In the genomic region with DNA sequence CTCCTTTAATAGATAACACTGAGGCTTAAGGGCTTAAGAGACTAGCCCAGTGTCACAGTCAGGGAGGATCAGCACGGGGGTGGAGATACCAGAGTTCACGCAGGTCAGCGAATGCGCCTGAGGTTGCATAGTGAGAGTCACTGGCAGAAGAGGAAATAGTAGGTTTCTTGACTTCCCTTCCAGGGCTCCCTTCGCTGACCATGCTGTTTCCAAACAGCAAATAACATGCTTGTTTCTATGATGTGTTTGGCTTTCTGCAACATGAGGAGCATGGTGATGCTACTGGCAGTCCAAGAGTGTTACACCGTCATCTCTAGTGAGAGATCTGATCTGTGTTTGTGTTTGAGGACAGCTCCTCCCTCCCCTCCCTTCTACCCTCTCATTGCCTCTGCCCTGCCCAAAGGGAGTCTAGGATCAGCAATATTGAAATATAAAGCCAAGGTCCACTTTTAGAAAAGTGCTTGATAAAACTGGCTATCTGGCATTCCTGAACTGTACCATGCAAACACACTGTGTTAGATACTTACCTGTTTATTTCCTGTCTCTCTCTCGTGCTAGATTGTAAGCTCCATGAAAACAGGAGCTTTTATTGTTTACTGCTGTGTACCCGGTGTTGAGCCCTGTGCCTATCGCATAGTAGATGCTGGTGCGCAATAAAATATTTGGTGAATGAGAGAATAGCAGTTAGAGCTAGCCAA, we compare ENCODE assay signal across 8 cellular contexts. TPM values are rescaled to one million over a fixed set of nuclear protein-coding genes. Genes with fewer than 3 reads are reported as not detected.
A peak's percentile ranks its signal among the peaks of the same experiment; 100 is the strongest.
DNase-seq lines count a peak whose midpoint lies in the region; ATAC-seq and TF ChIP-seq lines count a peak whose summit lies in the region.

No MANE protein-coding gene starts in this region.

- H4K20me1 ChIP-seq in OCI-LY7 (ENCODE audit: insufficient read depth, low read length): no peaks in the 10 kb centered on the region

- no peaks in the 10 kb centered on the region for H3K9me3 Mint-ChIP-seq in stimulated activated naive CD8-positive, alpha-beta T cell treated with anti-CD3 and anti-CD28 coated beads, Interleukin-15, Interleukin-2, amounts not matched to agents 100 ng/mL and 50 ng/mL, for 24 hours

- CTCF ChIA-PET in OCI-LY7 (lab: Charles Lee; ENCODE audit: unreplicated experiment): no interaction called here

- H3K9me2 ChIP-seq in OCI-LY7 (ENCODE audit: insufficient read depth, low read length): no peaks in the 10 kb centered on the region

- no peak for TF ChIP-seq POLR2A in heart left ventricle (IDR thresholded peaks at IDR 0.05)

- H3K36me3 ChIP-seq in heart left ventricle (peaks cover 0 to 5% (median 0%) of the 10 kb centered on the region in 9 donors), OCI-LY7 (ENCODE audit: insufficient read depth, low read length) (peaks cover 35% of the 10 kb centered on the region)

- peaks cover 32% of the 10 kb centered on the region for H3K36me3 Mint-ChIP-seq in stimulated activated naive CD8-positive, alpha-beta T cell treated with anti-CD3 and anti-CD28 coated beads, Interleukin-15, Interleukin-2, amounts not matched to agents 100 ng/mL and 50 ng/mL, for 24 hours (ENCODE audit: low read depth)

- no peaks in the 10 kb centered on the region for H3K27me3 Mint-ChIP-seq in stimulated activated naive CD8-positive, alpha-beta T cell treated with anti-CD3 and anti-CD28 coated beads, Interleukin-15, Interleukin-2, amounts not matched to agents 100 ng/mL and 50 ng/mL, for 24 hours

- no peak overlapping the region for H3K4me2 ChIP-seq in OCI-LY7 (ENCODE audit: low read length)

- ATAC-seq in HG02610 (IDR thresholded peaks at IDR 0.05; ENCODE audit: unreplicated experiment) (peak; percentile 76), heart left ventricle (peak; percentile 52 to 92 (median 80))

- H3K27me3 ChIP-seq in heart left ventricle: no peaks in the 10 kb centered on the region

- H3K79me2 ChIP-seq in OCI-LY7 (ENCODE audit: insufficient read depth, low read depth, low read length): no peaks in the 10 kb centered on the region

- 60 to 70% (median 63%) methylated on average over 10 of the region's 10 CpGs for WGBS in heart left ventricle, 4 donors

- POLR2A ChIA-PET in OCI-LY7 (lab: Charles Lee): interaction anchor here (0.6 to 1.3 kb wide), 3 partner anchors 11 to 94 kb away, joined by 3 to 4 read pairs (median 3); no protein-coding TSS in a partner anchor

- no peak overlapping the region for H2AFZ ChIP-seq in OCI-LY7 (ENCODE audit: low read length)

- H3K4me1 Mint-ChIP-seq in stimulated activated naive CD8-positive, alpha-beta T cell treated with anti-CD3 and anti-CD28 coated beads, Interleukin-15, Interleukin-2, amounts not matched to agents 100 ng/mL and 50 ng/mL, for 24 hours (ENCODE audit: low read depth): peaks cover 68% of the 10 kb centered on the region

- H3K4me3 ChIP-seq in heart left ventricle (peak overlapping the region in 5 of 12 donors; percentile 0 to 10 (median 4)), OCI-LY7 (ENCODE audit: low read depth, low read length, poor library complexity, severe bottlenecking) (no peak overlapping the region)

- no TSS peak for BruUV-seq in OCI-LY7 (replicated peaks; lab: Mats Ljungman, UMichigan)

- intact Hi-C loops in heart left ventricle (cut with DNase I) (no loop called here), OCI-LY7 (cut with micrococcal nuclease; ENCODE audit: unreplicated experiment) (no loop called here)

- peak overlapping the region; percentile 47 for H3K4me3 Mint-ChIP-seq in stimulated activated naive CD8-positive, alpha-beta T cell treated with anti-CD3 and anti-CD28 coated beads, Interleukin-15, Interleukin-2, amounts not matched to agents 100 ng/mL and 50 ng/mL, for 24 hours

- no peak overlapping the region for H3K27ac Mint-ChIP-seq in stimulated activated naive CD8-positive, alpha-beta T cell treated with anti-CD3 and anti-CD28 coated beads, Interleukin-15, Interleukin-2, amounts not matched to agents 100 ng/mL and 50 ng/mL, for 24 hours

- H3K27ac ChIP-seq in heart left ventricle: peak overlapping the region in 3 of 12 donors; percentile 15 to 28 (median 24)
- no peak overlapping the region for H3K27ac ChIP-seq in OCI-LY7 (ENCODE audit: low read depth, low read length, poor library complexity, severe bottlenecking)

- DNase-seq in CD1c-positive myeloid dendritic cell (ENCODE audit: extremely low spot score) (peak; percentile 93), SKM-1 treated with dmso at 0.1 percent for 144 hours (lab: John Stamatoyannopoulos, UW; ENCODE audit: unreplicated experiment) (peak; percentile 69), heart left ventricle (peak; percentile 34 to 72 (median 58)), OCI-LY7 (ENCODE audit: low spot score) (no peak), DMS53 (lab: John Stamatoyannopoulos, UW) (no peak), activated gamma-delta T cell (lab: John Stamatoyannopoulos, UW) (no peak)

- H3K4me1 ChIP-seq in heart left ventricle (peaks cover 0 to 66% (median 35%) of the 10 kb centered on the region in 12 donors), OCI-LY7 (ENCODE audit: insufficient read depth, low read length, poor library complexity, severe bottlenecking) (no peaks in the 10 kb centered on the region)

- no peak for TF ChIP-seq CTCF in heart left ventricle (IDR thresholded peaks at IDR 0.05)
- no peak for TF ChIP-seq CTCF in OCI-LY7 (conservative IDR thresholded peaks at IDR 0.05; ENCODE audit: low read length)

- H3K9me3 ChIP-seq in heart left ventricle (no peaks in the 10 kb centered on the region), OCI-LY7 (ENCODE audit: low read length) (no peaks in the 10 kb centered on the region)

RNA-seq across cellular contexts. Expression of a gene that starts 12.3 kb away (rescaled TPM):
- 10 to 100 TPM in 8 of 9 donors, 1 to 10 TPM in 1; 8.4 to 23.9 (median 16.7) TPM for total RNA-seq in heart left ventricle
- polyA plus RNA-seq in heart left ventricle: 1 to 10 TPM; 3.7 to 7.7 TPM
- 32.8 and 36.7 TPM in 2 replicates for total RNA-seq in OCI-LY7 (2014; rRNA removed; shearing (Covaris generic))
- 41.7 and 47.4 TPM in 2 replicates for total RNA-seq in OCI-LY7 (2022)

Comparison
In these comparisons a context has a peak if more than half of its experiments do, and no peak if none do; other contexts are left out.
1. DNase-seq: peak in CD1c-positive myeloid dendritic cell (single experiment), SKM-1 treated with dmso at 0.1 percent for 144 hours (single experiment) and heart left ventricle (5 of 5); none in OCI-LY7 (single experiment), DMS53 (single experiment) and activated gamma-delta T cell (single experiment).